In the genomic region with DNA sequence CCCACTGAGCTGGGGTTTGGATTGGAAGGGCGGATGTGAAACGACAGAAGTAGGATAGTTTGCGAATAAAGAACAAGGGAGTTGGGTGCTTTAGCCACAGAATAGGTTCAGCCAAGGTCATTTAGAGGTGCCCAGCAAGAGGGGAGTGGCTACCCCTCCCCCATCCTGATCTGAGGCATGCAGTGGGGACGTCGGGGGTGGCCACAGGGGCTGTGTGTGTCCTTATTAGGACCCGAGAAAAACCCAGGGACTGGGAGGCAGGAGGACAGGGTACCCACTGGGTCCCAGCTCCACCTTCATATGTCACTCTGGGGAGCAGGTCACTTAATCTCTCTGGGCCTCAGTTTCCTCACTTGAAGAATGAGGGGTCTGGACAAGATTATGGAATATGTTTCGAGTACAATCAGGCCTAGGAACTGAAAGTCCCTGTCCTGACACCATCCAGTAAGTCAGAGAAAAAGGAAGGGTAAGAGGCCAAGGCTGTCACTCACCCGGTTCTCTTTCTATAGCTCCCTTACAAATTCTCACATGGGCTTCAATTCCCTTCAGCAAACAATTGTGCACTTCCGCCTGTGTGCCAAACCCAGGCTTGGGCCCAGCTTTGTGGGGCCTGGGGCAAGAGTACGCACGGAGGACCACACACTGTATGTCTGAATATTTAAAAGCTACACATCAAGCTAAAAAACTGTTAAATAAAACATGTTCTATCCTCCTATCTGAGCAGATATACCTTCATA, we compare ENCODE assay signal across 8 cellular contexts. TPM values are rescaled to one million over a fixed set of nuclear protein-coding genes. Genes with fewer than 3 reads are reported as not detected.
DNase-seq lines count a peak whose midpoint lies in the region; ATAC-seq and TF ChIP-seq lines count a peak whose summit lies in the region.

No MANE protein-coding gene starts in this region.

- peak overlapping the region; percentile 77 for H3K4me3 Mint-ChIP-seq in HFFc6

- intact Hi-C loops in adrenal gland (cut with DNase I): loop anchor here in 1 of 2 donors (10.0 kb wide), 1 partner anchor 108 kb away; the partner anchor contains the start of gene DDX3X

- H3K4me1 ChIP-seq in adrenal gland (replicated peaks in 1 of 2) (peaks cover 3 to 4% of the 10 kb centered on the region in 2 donors), lung (ENCODE audit: control insufficient read depth in 2 of 2, insufficient read depth in 2 of 2, low read length in 2 of 2) (peaks cover 0 to 12% of the 10 kb centered on the region in 2 donors)

- H3K27me3 ChIP-seq in adrenal gland: peaks cover 7% of the 10 kb centered on the region
- H3K27me3 ChIP-seq in lung (ENCODE audit: control insufficient read depth, insufficient read depth): no peaks in the 10 kb centered on the region

- H3K27ac Mint-ChIP-seq in HFFc6: peak overlapping the region; percentile 78

- ATAC-seq in lung (ENCODE audit: insufficient read depth, low FRiP score): no peak

- WGBS in adrenal gland, 4 donors: 44 to 64% (median 56%) methylated on average over 9 to 11 of the region's 11 CpGs
- WGBS in lung, 2 donors: 58 to 67% methylated on average over 11 of the region's 11 CpGs

- H3K27me3 Mint-ChIP-seq in HFFc6 (ENCODE audit: insufficient read depth): no peaks in the 10 kb centered on the region

- H3K4me3 ChIP-seq in AG10803 (ENCODE audit: low read length) (peak overlapping the region; percentile 41), adrenal gland (peak overlapping the region in 1 of 4 donors; percentile 40), lung (no peak overlapping the region)

- DNase-seq in AG10803 (ENCODE audit: low read depth): no peak
- no peak for DNase-seq in HFFc6
- peak in 3 of 7 donors; percentile 26 to 59 (median 31) for DNase-seq in adrenal gland
- DNase-seq in lung (ENCODE audit: low spot score): no peak
- no peak for DNase-seq in NCI-H526 treated with DMSO at 0.1 percent for 48 hours (lab: John Stamatoyannopoulos, UW)
- DNase-seq in NCI-H748 treated with DMSO at 0.1 percent for 48 hours (lab: John Stamatoyannopoulos, UW): no peak
- no peak for DNase-seq in NCI-H1694 treated with DMSO at 0.1 percent for 48 hours (lab: John Stamatoyannopoulos, UW)
- no peak for DNase-seq in NCI-H1092 (lab: John Stamatoyannopoulos, UW)

- no peak for TF ChIP-seq POLR2A in adrenal gland (IDR thresholded peaks at IDR 0.05)

- H3K36me3 ChIP-seq in adrenal gland (replicated peaks in 1 of 2) (no peaks in the 10 kb centered on the region), lung (ENCODE audit: control insufficient read depth in 2 of 2, insufficient read depth in 2 of 2, low read length in 2 of 2) (no peaks in the 10 kb centered on the region)

- no peak for TF ChIP-seq CTCF in AG10803 (conservative IDR thresholded peaks at IDR 0.05; ENCODE audit: low read length)
- no peak for TF ChIP-seq CTCF in HFFc6 (IDR thresholded peaks at IDR 0.05)
- TF ChIP-seq CTCF in adrenal gland (IDR thresholded peaks at IDR 0.05): no peak
- TF ChIP-seq CTCF in lung (IDR thresholded peaks at IDR 0.05; ENCODE audit: control extremely low read depth, extremely low read depth): no peak

- H3K9me3 Mint-ChIP-seq in HFFc6: no peaks in the 10 kb centered on the region

- no peaks in the 10 kb centered on the region for H3K36me3 Mint-ChIP-seq in HFFc6 (ENCODE audit: low read depth)

- H3K27ac ChIP-seq in adrenal gland (peak overlapping the region; percentile 53 to 90 (median 66)), lung (ENCODE audit: low read depth in 1 of 2, low read length in 1 of 2) (peak overlapping the region; percentile 62 to 87)

- H3K9me3 ChIP-seq in adrenal gland (replicated peaks in 1 of 3): no peaks in the 10 kb centered on the region
- H3K9me3 ChIP-seq in lung (ENCODE audit: control insufficient read depth in 2 of 2, insufficient read depth in 1 of 2, low read length in 1 of 2): peaks cover 0 to 2% of the 10 kb centered on the region in 2 donors

- H3K4me1 Mint-ChIP-seq in HFFc6 (ENCODE audit: low read depth): no peaks in the 10 kb centered on the region

RNA-seq across cellular contexts. Expression of gene NYX, which starts 4.2 kb away (rescaled TPM):
- not detected for total RNA-seq in HFFc6 (2021; fragmentation: NEBNext Ultra II Directional; extraction: Animal tissue kit (Norgen Biotek cat#: 25700))
- total RNA-seq in adrenal gland: not detected
- not detected for polyA plus RNA-seq in adrenal gland
- total RNA-seq in lung: not detected
- not detected for polyA plus RNA-seq in lung
